7 cellular contexts compared by ENCODE assay signal in genomic region chr7:142478479-142479220, GRCh38.
DNase-seq lines count a peak whose midpoint lies in the region; ATAC-seq and TF ChIP-seq lines count a peak whose summit lies in the region.

No MANE protein-coding gene starts in this region.

- H3K18ac ChIP-seq in mesenchymal stem cell (ENCODE audit: low read depth in 1 of 2, low read length in 2 of 2) = no peak overlapping the region

- ATAC-seq in GM18909 (IDR thresholded peaks at IDR 0.05; ENCODE audit: poor library complexity, unreplicated experiment) = peak; percentile 74
- peak; percentile 76 for ATAC-seq in HG03064 (IDR thresholded peaks at IDR 0.05; ENCODE audit: low read depth, unreplicated experiment)

- no peaks in the 10 kb centered on the region for H3K36me3 Mint-ChIP-seq in chondrocyte (ENCODE audit: low read depth)

- H3K14ac ChIP-seq in mesenchymal stem cell (ENCODE audit: low read length in 2 of 2) = no peak overlapping the region

- no peak overlapping the region for H3K4me2 ChIP-seq in mesenchymal stem cell (ENCODE audit: low read length, poor library complexity, severe bottlenecking)

- H3K9ac ChIP-seq in NT2/D1 (ENCODE audit: insufficient read length, low read depth) (no peak overlapping the region), mesenchymal stem cell (ENCODE audit: low read length) (peak overlapping the region; percentile 25)

- H3K4me1 ChIP-seq in NT2/D1 (ENCODE audit: insufficient read depth, insufficient read length) = no peaks in the 10 kb centered on the region
- H3K4me1 ChIP-seq in mesenchymal stem cell (ENCODE audit: control insufficient read depth, insufficient read depth, low read depth, low read length) = peaks cover 2% of the 10 kb centered on the region

- H2BK120ac ChIP-seq in mesenchymal stem cell (ENCODE audit: low read depth, low read length) = no peak overlapping the region

- H3K79me1 ChIP-seq in mesenchymal stem cell (replicated peaks; ENCODE audit: low read length, poor library complexity, severe bottlenecking) = no peaks in the 10 kb centered on the region

- no peak overlapping the region for H3K4ac ChIP-seq in mesenchymal stem cell (ENCODE audit: low read depth in 1 of 2, low read length in 2 of 2)

- WGBS in mesenchymal stem cell = 44% methylated on average over 7 of the region's 9 CpGs

- H3K4me3 ChIP-seq in NT2/D1 (ENCODE audit: insufficient read length, low read depth) (no peak overlapping the region), mesenchymal stem cell (ENCODE audit: insufficient read depth in 1 of 2, low read depth in 1 of 2, low read length in 2 of 2) (no peak overlapping the region)

- H3K27me3 Mint-ChIP-seq in chondrocyte (ENCODE audit: low read depth) = peaks cover 30% of the 10 kb centered on the region

- peaks cover 22% of the 10 kb centered on the region for H3K4me1 Mint-ChIP-seq in chondrocyte (ENCODE audit: low read depth)

- no peak overlapping the region for H3K27ac ChIP-seq in mesenchymal stem cell (ENCODE audit: low read length, poor library complexity, severe bottlenecking)

- H2AFZ ChIP-seq in mesenchymal stem cell (ENCODE audit: low read depth, low read length) = no peak overlapping the region

- peak overlapping the region; percentile 50 for H4K91ac ChIP-seq in mesenchymal stem cell (ENCODE audit: low read length)

- peak; percentile 2 for DNase-seq in DMS53 treated with DMSO at 0.1 percent for 48 hours (lab: John Stamatoyannopoulos, UW; ENCODE audit: unreplicated experiment)
- peak; percentile 43 for DNase-seq in NT2/D1 (ENCODE audit: low read depth, low spot score)
- DNase-seq in chondrocyte (ENCODE audit: low spot score) = no peak
- peak; percentile 69 for DNase-seq in mesenchymal stem cell
- DNase-seq in NOMO-1 treated with dmso at 0.1 percent for 144 hours (lab: John Stamatoyannopoulos, UW; ENCODE audit: unreplicated experiment) = no peak

- no peak overlapping the region for H3K27ac Mint-ChIP-seq in chondrocyte (ENCODE audit: unreplicated experiment)

- H2BK12ac ChIP-seq in mesenchymal stem cell (ENCODE audit: low read length in 2 of 2) = no peak overlapping the region

- no peak overlapping the region for H3K4me3 Mint-ChIP-seq in chondrocyte (ENCODE audit: unreplicated experiment)

- H3K36me3 ChIP-seq in NT2/D1 (ENCODE audit: insufficient read depth, insufficient read length, low read length) (no peaks in the 10 kb centered on the region), mesenchymal stem cell (ENCODE audit: control insufficient read depth in 1 of 2, insufficient read depth in 2 of 2, low read depth in 1 of 2, low read length in 2 of 2) (no peaks in the 10 kb centered on the region)

- no peak overlapping the region for H3K23ac ChIP-seq in mesenchymal stem cell (ENCODE audit: low read length in 2 of 2)

- peak; percentile 85 for TF ChIP-seq CTCF in chondrocyte (IDR thresholded peaks at IDR 0.05)

- H2BK15ac ChIP-seq in mesenchymal stem cell (ENCODE audit: low read depth, poor library complexity, severe bottlenecking) = no peak overlapping the region

- no peaks in the 10 kb centered on the region for H3K27me3 ChIP-seq in NT2/D1 (ENCODE audit: insufficient read depth, insufficient read length)
- H3K27me3 ChIP-seq in mesenchymal stem cell (ENCODE audit: control insufficient read depth in 1 of 2, insufficient read depth in 1 of 2, low read length in 2 of 2) = no peaks in the 10 kb centered on the region

- H2AK5ac ChIP-seq in mesenchymal stem cell (ENCODE audit: low read length, severe bottlenecking) = no peak overlapping the region

- H4K8ac ChIP-seq in mesenchymal stem cell (ENCODE audit: low read length) = no peak overlapping the region

- H2BK5ac ChIP-seq in mesenchymal stem cell (ENCODE audit: low read depth, low read length, poor library complexity, severe bottlenecking) = no peak overlapping the region

- no peaks in the 10 kb centered on the region for H3K9me3 Mint-ChIP-seq in chondrocyte (ENCODE audit: low read depth)

- H3K9me3 ChIP-seq in NT2/D1 (ENCODE audit: insufficient read depth, low read length) (no peaks in the 10 kb centered on the region), mesenchymal stem cell (ENCODE audit: control insufficient read depth, low read length) (no peaks in the 10 kb centered on the region)

Comparison
In these comparisons a context has a peak if more than half of its experiments do, and no peak if none do; other contexts are left out.
1. DNase-seq: peak in DMS53 treated with DMSO at 0.1 percent for 48 hours (single experiment), NT2/D1 (single experiment) and mesenchymal stem cell (single experiment); none in chondrocyte (single experiment) and NOMO-1 treated with dmso at 0.1 percent for 144 hours (single experiment).